8 cellular contexts compared by ENCODE assay signal in the genomic region with DNA sequence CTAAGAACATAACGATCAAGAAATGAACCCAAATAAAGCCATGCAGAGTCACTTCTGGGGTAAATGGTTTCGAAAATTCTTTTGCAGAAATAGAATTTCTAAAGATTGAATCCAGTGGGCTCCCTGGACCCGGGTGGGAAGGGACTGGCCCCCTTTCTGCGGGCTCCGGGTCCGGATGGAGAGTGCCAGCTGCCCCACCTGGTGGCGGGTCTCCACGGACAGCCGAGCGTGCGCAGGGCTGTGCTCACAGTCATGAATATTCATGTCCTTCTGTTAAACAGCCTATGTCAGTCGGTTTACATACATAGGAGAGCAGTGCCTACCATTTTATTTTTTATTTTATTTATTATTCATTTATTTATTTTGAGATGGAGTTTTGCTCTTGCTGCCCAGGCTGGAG. TPM values are rescaled to one million over a fixed set of nuclear protein-coding genes. Genes with fewer than 3 reads are reported as not detected.
DNase-seq lines count a peak whose midpoint lies in the region; ATAC-seq and TF ChIP-seq lines count a peak whose summit lies in the region.

No MANE protein-coding gene starts in this region.

- no peak overlapping the region for H3K9ac ChIP-seq in colonic mucosa (ENCODE audit: low read depth in 2 of 2, low read length in 2 of 2)

- H3K4me3 ChIP-seq in Panc1 (ENCODE audit: low read depth in 2 of 2, low read length in 2 of 2) = no peak overlapping the region
- no peak overlapping the region for H3K4me3 ChIP-seq in fibroblast of villous mesenchyme (ENCODE audit: low read depth, low read length)
- no peak overlapping the region for H3K4me3 ChIP-seq in colonic mucosa

- BruUV-seq in Panc1 (replicated peaks; lab: Mats Ljungman, UMichigan) = no TSS peak

- no peak overlapping the region for H3K27ac ChIP-seq in Panc1 (ENCODE audit: low read length)
- H3K27ac ChIP-seq in colonic mucosa = no peak overlapping the region

- POLR2A ChIA-PET in Panc1 (lab: Charles Lee) = no interaction called here

- DNase-seq in stimulated activated naive CD4-positive, alpha-beta T cell treated with Interleukin-2 at 50 U/mL for 16 hours (lab: John Stamatoyannopoulos, UW) = peak; percentile 20
- no peak for DNase-seq in stimulated activated naive CD4-positive, alpha-beta T cell (lab: John Stamatoyannopoulos, UW)
- no peak for DNase-seq in Panc1 (ENCODE audit: low read depth, low spot score)
- peak; percentile 20 for DNase-seq in fibroblast of villous mesenchyme (ENCODE audit: low read depth)
- DNase-seq in H4 (ENCODE audit: low spot score) = no peak
- DNase-seq in colonic mucosa = no peak
- no peak for DNase-seq in SK-N-DZ (ENCODE audit: low spot score)
- DNase-seq in NCI-H128 (lab: John Stamatoyannopoulos, UW; ENCODE audit: unreplicated experiment) = no peak

- peak; percentile 70 for ATAC-seq in Panc1

- H3K36me3 ChIP-seq in Panc1 (ENCODE audit: control insufficient read depth, insufficient read depth, low read length) (no peaks in the 10 kb centered on the region), colonic mucosa (no peaks in the 10 kb centered on the region)

- CTCF ChIA-PET in Panc1 (lab: Charles Lee) = no interaction called here

- intact Hi-C loops in Panc1 (cut with micrococcal nuclease; ENCODE audit: unreplicated experiment) (no loop called here), colonic mucosa (cut with DNase I) (no loop called here)

- TF ChIP-seq CTCF in Panc1 (IDR thresholded peaks at IDR 0.05) = peak; percentile 76
- peak; percentile 58 for TF ChIP-seq CTCF in fibroblast of villous mesenchyme (IDR thresholded peaks at IDR 0.05; ENCODE audit: insufficient read depth, low read depth, low read length)
- TF ChIP-seq CTCF in colonic mucosa (IDR thresholded peaks at IDR 0.05) = no peak

- H3K27me3 ChIP-seq in Panc1 (ENCODE audit: control insufficient read depth, insufficient read depth, low read length) (no peaks in the 10 kb centered on the region), colonic mucosa (no peaks in the 10 kb centered on the region)

- H3K4me1 ChIP-seq in Panc1 (ENCODE audit: control insufficient read depth, insufficient read depth, low read length) (peaks cover 3% of the 10 kb centered on the region; the same call in 1 of the 2 replicates), colonic mucosa (no peaks in the 10 kb centered on the region)

- in situ Hi-C loops in Panc1 (cut with HindIII; ENCODE audit: low pct_unique_long_range_greater_than_20kb, low sequenced_read_pairs) = no loop called here

- H3K9me3 ChIP-seq in Panc1 (ENCODE audit: control insufficient read depth, insufficient read depth, low read depth, low read length) = no peaks in the 10 kb centered on the region
- no peaks in the 10 kb centered on the region for H3K9me3 ChIP-seq in colonic mucosa

RNA-seq across cellular contexts. Expression of a gene that starts 4.7 kb away (rescaled TPM):
- total RNA-seq in Panc1 (2021; ENCODE audit: unreplicated experiment) (17.5 TPM), fibroblast of villous mesenchyme (10.3 and 11.7 TPM in 2 replicates), colonic mucosa (10 to 100 TPM; 18.9 to 19.7 TPM)
- 15.6 TPM for polyA plus RNA-seq in Panc1 (2012; ENCODE audit: insufficient read length)
- 9.2 and 10.3 TPM in 2 replicates for total RNA-seq in H4 (2014; rRNA removed; shearing (Covaris generic))
- polyA plus RNA-seq in SK-N-DZ (2014; cell fraction: cytosol; rRNA removed) = 4.4 and 5.8 TPM in 2 replicates
- polyA plus RNA-seq in SK-N-DZ (2014; cell fraction: nucleus; rRNA removed) = 5.9 and 6.0 TPM in 2 replicates

RNA-seq across cellular contexts. Expression of a gene that starts 25.6 kb away (rescaled TPM):
- 33.5 TPM for total RNA-seq in Panc1 (2021; ENCODE audit: unreplicated experiment)
- 79.0 TPM for polyA plus RNA-seq in Panc1 (2012; ENCODE audit: insufficient read length)
- 12.1 and 14.5 TPM in 2 replicates for total RNA-seq in fibroblast of villous mesenchyme
- total RNA-seq in H4 (2014; rRNA removed; shearing (Covaris generic)) = 30.3 and 34.6 TPM in 2 replicates
- 10 to 100 TPM; 35.9 to 61.1 TPM for total RNA-seq in colonic mucosa
- 40.1 and 50.5 TPM in 2 replicates for polyA plus RNA-seq in SK-N-DZ (2014; cell fraction: cytosol; rRNA removed)
- polyA plus RNA-seq in SK-N-DZ (2014; cell fraction: nucleus; rRNA removed) = 49.8 and 53.5 TPM in 2 replicates

RNA-seq across cellular contexts. Expression of a gene that starts 46.3 kb away (rescaled TPM):
- total RNA-seq in Panc1 (2021; ENCODE audit: unreplicated experiment) = not detected
- not detected for polyA plus RNA-seq in Panc1 (2012; ENCODE audit: insufficient read length)
- total RNA-seq in fibroblast of villous mesenchyme = not detected in 2 replicates
- total RNA-seq in H4 (2014; rRNA removed; shearing (Covaris generic)) = not detected in 2 replicates
- not detected for total RNA-seq in colonic mucosa
- polyA plus RNA-seq in SK-N-DZ (2014; cell fraction: cytosol; rRNA removed) = not detected in 2 replicates
- not detected in 2 replicates for polyA plus RNA-seq in SK-N-DZ (2014; cell fraction: nucleus; rRNA removed)

Comparison
In these comparisons a context has a peak if more than half of its experiments do, and no peak if none do; other contexts are left out.
1. DNase-seq: peak in stimulated activated naive CD4-positive, alpha-beta T cell treated with Interleukin-2 at 50 U/mL for 16 hours (single experiment) and fibroblast of villous mesenchyme (single experiment); none in stimulated activated naive CD4-positive, alpha-beta T cell (0 of 6), Panc1 (single experiment), H4 (single experiment), colonic mucosa (single experiment), SK-N-DZ (single experiment) and NCI-H128 (single experiment).